ENCODE assay signal across 19 cellular contexts in genomic region chr1:34778381-34778780, GRCh38. TPM values are rescaled to one million over a fixed set of nuclear protein-coding genes. Genes with fewer than 3 reads are reported as not detected.
DNase-seq lines count a peak whose midpoint lies in the region; ATAC-seq, FAIRE-seq and TF ChIP-seq lines count a peak whose summit lies in the region.
"Had no signal": no experiment of that assay in that cellular context is flagged by ENCODE, and none has a peak within 500 bp of the region (broad histone marks: within the 10 kb centered on the region; RNA-seq: fewer than 3 reads in every experiment).

No MANE protein-coding gene starts in this region.

- CTCF ChIA-PET in HEK293T (lab: Yijun Ruan, JAX) (no interaction called here), K562 (lab: Yijun Ruan, JAX; ENCODE audit: low intra/inter-chr PET ratio) (no interaction called here)

- H2AK5ac ChIP-seq in mesendoderm (ENCODE audit: low read length) = no peak overlapping the region

- no peak overlapping the region for H2BK15ac ChIP-seq in mesendoderm (replicated peaks; ENCODE audit: low read depth)

- H3K4me1 ChIP-seq in K562 (replicated peaks in 1 of 2; ENCODE audit: control insufficient read depth in 2 of 2, insufficient read depth in 2 of 2, low read length in 2 of 2) (peaks cover 0 to 11% of the 10 kb centered on the region in 2 experiments; a peak in 1 of 5 replicates), mesendoderm (ENCODE audit: control insufficient read depth, low read depth, low read length) (peaks cover 2% of the 10 kb centered on the region), GM23248 (ENCODE audit: insufficient read depth) (no peaks in the 10 kb centered on the region)
- H3K4me1 ChIP-seq: HAP-1 had no signal

- H2AFZ ChIP-seq in K562 (ENCODE audit: low read depth, low read length) (no peak overlapping the region), GM23248 (no peak overlapping the region)

- no peaks in the 10 kb centered on the region for H3K79me1 ChIP-seq in mesendoderm (ENCODE audit: low read length)

- no peak for FAIRE-seq in K562 (lab: Jason Lieb, UNC)
- FAIRE-seq: G401.6, GM12892, GM19239, H1, HTR-8/SVneo had no signal

- no peak overlapping the region for H4K8ac ChIP-seq in mesendoderm (ENCODE audit: low read depth, low read length)

- peak; percentile 24 for DNase-seq in activated effector memory CD4-positive, alpha-beta T cell treated with anti-CD3 and anti-CD28 coated beads, Interleukin-2, amount 50 U/mL, for 16 hours
- no peak for DNase-seq in activated effector memory CD4-positive, alpha-beta T cell treated with Interleukin-2 at 50 U/mL for 16 hours
- DNase-seq in HEK293T (ENCODE audit: extremely low spot score) (no peak), K562 (ENCODE audit: extremely low read depth in 1 of 4, low spot score in 3 of 4) (no peak), mesendoderm (no peak), NCI-H526 treated with DMSO at 0.1 percent for 48 hours (lab: John Stamatoyannopoulos, UW) (no peak), GM23248 (no peak), CD14-positive monocyte (ENCODE audit: low spot score) (no peak)
- DNase-seq: CD4-positive, CD25-positive, alpha-beta regulatory T cell; DMS79 had no signal

- ATAC-seq in K562 = no peak

- H4K20me1 ChIP-seq in K562 (replicated peaks; ENCODE audit: control insufficient read depth, insufficient read depth, low read length) = 0 out of 2 replicates have a peak, but pooled peaks cover 3% of the 10 kb centered on the region
- H4K20me1 ChIP-seq in GM23248 (ENCODE audit: insufficient read depth) = no peaks in the 10 kb centered on the region

- H3F3A ChIP-seq in GM23248 (ENCODE audit: insufficient read depth) = peaks cover 6% of the 10 kb centered on the region; the same call in 1 of the 2 replicates

- TF ChIP-seq RAD21 in K562 (CRISPR knock-in tag; conservative IDR thresholded peaks at IDR 0.05 in 1 of 2, IDR thresholded peaks at IDR 0.05 in 1 of 2) = no peak

- intact Hi-C loops in K562 (cut with micrococcal nuclease) (no loop called here), CD14-positive monocyte (cut with micrococcal nuclease) (no loop called here)

- no peaks in the 10 kb centered on the region for H3K36me3 Mint-ChIP-seq in CD14-positive monocyte
- H3K36me3 Mint-ChIP-seq: CD4-positive, CD25-positive, alpha-beta regulatory T cell had no signal

- H3K4me2 ChIP-seq in K562 (ENCODE audit: insufficient read depth, low read length) (no peak overlapping the region), mesendoderm (ENCODE audit: low read length) (no peak overlapping the region), GM23248 (ENCODE audit: unreplicated experiment) (no peak overlapping the region)

- no peaks in the 10 kb centered on the region for H3K79me2 ChIP-seq in K562 (ENCODE audit: control insufficient read depth, insufficient read depth, low read length)
- no peaks in the 10 kb centered on the region for H3K79me2 ChIP-seq in mesendoderm (ENCODE audit: control insufficient read depth, insufficient read depth, low read length)
- no peaks in the 10 kb centered on the region for H3K79me2 ChIP-seq in GM23248 (ENCODE audit: insufficient read depth)

- H3K36me3 ChIP-seq in K562 (ENCODE audit: control insufficient read depth, insufficient read depth, low read length) (no peaks in the 10 kb centered on the region), mesendoderm (ENCODE audit: control insufficient read depth, insufficient read depth, low read length) (no peaks in the 10 kb centered on the region), GM23248 (ENCODE audit: low read depth) (no peaks in the 10 kb centered on the region)
- H3K36me3 ChIP-seq: HAP-1 had no signal

- H3K27me3 ChIP-seq in K562 (ENCODE audit: control insufficient read depth in 2 of 2, insufficient read depth in 2 of 2, low read length in 2 of 2) (peaks cover 49 to 68% of the 10 kb centered on the region in 2 experiments), mesendoderm (ENCODE audit: insufficient read depth, low read length, poor library complexity) (no peaks in the 10 kb centered on the region), GM23248 (replicated peaks; ENCODE audit: insufficient read depth) (peaks cover 39% of the 10 kb centered on the region)

- H3K27ac ChIP-seq in K562 (ENCODE audit: extremely low read depth, low read depth, low read length) (no peak overlapping the region), mesendoderm (ENCODE audit: low read depth, low read length) (no peak overlapping the region), GM23248 (no peak overlapping the region)
- H3K27ac ChIP-seq: 22Rv1 had no signal

- no peak overlapping the region for H3K4me3 Mint-ChIP-seq in CD14-positive monocyte
- H3K4me3 Mint-ChIP-seq: CD4-positive, CD25-positive, alpha-beta regulatory T cell had no signal

- no peak overlapping the region for H3K23ac ChIP-seq in mesendoderm (ENCODE audit: low read length)

- TF ChIP-seq EP300 in K562 (IDR thresholded peaks at IDR 0.05; ENCODE audit: low read length) = no peak

- H4K5ac ChIP-seq in mesendoderm (ENCODE audit: low read length) = no peak overlapping the region

- no peak overlapping the region for H3K27ac Mint-ChIP-seq in CD14-positive monocyte
- H3K27ac Mint-ChIP-seq: CD4-positive, CD25-positive, alpha-beta regulatory T cell had no signal

- no TSS peak for BruUV-seq in K562 (replicated peaks; lab: Mats Ljungman, UMichigan)

- peaks cover 0 to 6% (median 1%) of the 10 kb centered on the region in 7 donors for H3K9me3 Mint-ChIP-seq in CD14-positive monocyte
- H3K9me3 Mint-ChIP-seq: CD4-positive, CD25-positive, alpha-beta regulatory T cell had no signal

- no peak overlapping the region for H3K4ac ChIP-seq in mesendoderm (ENCODE audit: low read depth, low read length)

- POLR2A ChIA-PET in HEK293T (lab: Yijun Ruan, JAX) (no interaction called here), K562 (lab: Yijun Ruan, JAX) (no interaction called here)

- H3K4me3 ChIP-seq in K562 (no peak overlapping the region), mesendoderm (ENCODE audit: low read length) (no peak overlapping the region), GM23248 (no peak overlapping the region)
- H3K4me3 ChIP-seq: HAP-1 had no signal

- no peak overlapping the region for H3K9ac ChIP-seq in K562 (ENCODE audit: insufficient read depth in 1 of 2, low read depth in 2 of 2, low read length in 2 of 2)
- no peak overlapping the region for H3K9ac ChIP-seq in mesendoderm (ENCODE audit: low read length)
- H3K9ac ChIP-seq in GM23248 = no peak overlapping the region

- no peak overlapping the region for H2BK5ac ChIP-seq in mesendoderm (ENCODE audit: low read length)

- H2BK120ac ChIP-seq in mesendoderm (ENCODE audit: low read depth, low read length) = no peak overlapping the region

- no peaks in the 10 kb centered on the region for H3K9me1 ChIP-seq in K562 (ENCODE audit: control insufficient read depth, insufficient read depth, low read length)

- H3K27me3 Mint-ChIP-seq in CD14-positive monocyte (ENCODE audit: low read depth in 3 of 3) = peaks cover 36 to 50% (median 41%) of the 10 kb centered on the region in 3 donors

- in situ Hi-C loops in K562 (cut with MboI) = no loop called here
- in situ Hi-C loops in GM23248 (cut with MboI) = no loop called here

- TF ChIP-seq CTCF in K562 (IDR thresholded peaks at IDR 0.05 in 2 of 3, conservative IDR thresholded peaks at IDR 0.05 in 1 of 3; ENCODE audit: insufficient read depth in 2 of 3, low read depth in 1 of 3, low read length in 3 of 3) (no peak), CD14-positive monocyte (IDR thresholded peaks at IDR 0.05) (no peak)

- no peak for TF ChIP-seq POLR2A in K562 (conservative IDR thresholded peaks at IDR 0.05)

- no peak overlapping the region for H3K18ac ChIP-seq in mesendoderm (ENCODE audit: low read length)

- H3K9me3 ChIP-seq in K562 (replicated peaks; ENCODE audit: control insufficient read depth, insufficient read depth, low read depth, low read length) (no peaks in the 10 kb centered on the region), GM23248 (ENCODE audit: low read depth) (no peaks in the 10 kb centered on the region)
- H3K9me3 ChIP-seq: HAP-1 had no signal

- no peaks in the 10 kb centered on the region for H3K4me1 Mint-ChIP-seq in CD14-positive monocyte
- H3K4me1 Mint-ChIP-seq: CD4-positive, CD25-positive, alpha-beta regulatory T cell had no signal

- H3K9me2 ChIP-seq in GM23248 (ENCODE audit: insufficient read depth) = no peaks in the 10 kb centered on the region

- under 1% methylated on average over 6 of the region's 6 CpGs for WGBS in K562 (ENCODE audit: insufficient coverage, low coverage, missing lambda C conversion rate)
- no CpG with 5 or more reads among the region's 6 CpGs for WGBS in mesendoderm (ENCODE audit: extremely low coverage, insufficient coverage, low lambda C conversion rate)
- WGBS in GM23248 (ENCODE audit: low coverage in 1 of 2, low lambda C conversion rate in 2 of 2, missing lambda C conversion rate in 2 of 2), 2 experiments = 55 to 59% methylated on average over 6 of the region's 6 CpGs

- peak overlapping the region; percentile 25 for H3K56ac ChIP-seq in mesendoderm (ENCODE audit: low read length)

RNA-seq across cellular contexts. Expression of gene GJB3, which starts 2.6 kb away (rescaled TPM):
- not detected in 2 replicates for total RNA-seq in K562 (2011; cell fraction: chromatin; rRNA removed; ENCODE audit: low replicate concordance)
- not detected in 2 replicates for total RNA-seq in K562 (2011; cell fraction: nucleolus; rRNA removed)
- total RNA-seq in K562 (2011; cell fraction: nucleoplasm; rRNA removed) = not detected in 2 replicates
- not detected in 2 replicates for total RNA-seq in K562 (2014; rRNA removed)
- total RNA-seq in K562 (2014; rRNA removed; fragmentation: Illumina TruSeq; extraction: Trizol) = not detected in 2 replicates
- total RNA-seq in K562 (2015; rRNA removed; fragmentation: Illumina TruSeq; extraction: Trizol) = not detected in 2 replicates
- not detected in 2 replicates for total RNA-seq in K562 (2021)
- not detected in 2 replicates for polyA plus RNA-seq in K562 (2011; rRNA removed)
- polyA plus RNA-seq in K562 (2011; cell fraction: cytosol; rRNA removed) = not detected in 2 replicates
- polyA plus RNA-seq in K562 (2011; cell fraction: nucleus; rRNA removed) = not detected in 2 replicates
- polyA plus RNA-seq in K562 (2012) = 0.10 TPM in 1 of 2 replicates, not detected in the other
- polyA plus RNA-seq in K562 (2014; fragmentation: Illumina TruSeq; extraction: Trizol) = not detected in 2 replicates
- not detected for polyA plus RNA-seq in K562 (2014; fragmentation: Nextera tagmentation; extraction: Ambion mirVana)
- not detected in 2 replicates for polyA plus RNA-seq in K562 (2014; rRNA removed)
- polyA minus RNA-seq in K562 (2011; rRNA and poly(A)+ RNA removed) = not detected in 2 replicates
- polyA minus RNA-seq in K562 (2011; cell fraction: cytosol; rRNA and poly(A)+ RNA removed) = not detected in 2 replicates
- polyA minus RNA-seq in K562 (2011; cell fraction: nucleus; rRNA and poly(A)+ RNA removed) = not detected in 2 replicates
- 1.1 TPM for polyA plus RNA-seq in mesendoderm (2013, experiment 1 of 2)
- 1.2 TPM for polyA plus RNA-seq in mesendoderm (2013, experiment 2 of 2)
- total RNA-seq in GM23248 (2014; rRNA removed; shearing (Covaris generic)) = 0.43 TPM in 1 of 2 replicates, not detected in the other
- polyA plus RNA-seq in GM23248 (2016; fragmentation: Nextera tagmentation; extraction: Ambion mirVana) = not detected in 2 replicates
- polyA plus RNA-seq in CD14-positive monocyte = not detected
- total RNA-seq: A673; CD4-positive, CD25-positive, alpha-beta regulatory T cell had no signal
- polyA plus RNA-seq: BJ; CD4-positive, CD25-positive, alpha-beta regulatory T cell had no signal

RNA-seq across cellular contexts. Expression of gene GJA4, which starts 14.4 kb away (rescaled TPM):
- total RNA-seq in K562 (2011; cell fraction: chromatin; rRNA removed; ENCODE audit: low replicate concordance) = 0.23 TPM in 1 of 2 replicates, not detected in the other
- 0.39 and 0.50 TPM in 2 replicates for total RNA-seq in K562 (2011; cell fraction: nucleolus; rRNA removed)
- total RNA-seq in K562 (2011; cell fraction: nucleoplasm; rRNA removed) = 0.37 TPM in 1 of 2 replicates, not detected in the other
- total RNA-seq in K562 (2014; rRNA removed) (0.08 TPM in 1 of 2 replicates, not detected in the other), K562 (2014; rRNA removed; fragmentation: Illumina TruSeq; extraction: Trizol) (not detected in 2 replicates), K562 (2015; rRNA removed; fragmentation: Illumina TruSeq; extraction: Trizol) (not detected in 2 replicates), K562 (2021) (0.16 TPM in 1 of 2 replicates, not detected in the other)
- polyA plus RNA-seq in K562 (2011; rRNA removed) (0.05 and 0.24 TPM in 2 replicates), K562 (2014; fragmentation: Illumina TruSeq; extraction: Trizol) (0.10 TPM in 1 of 2 replicates, not detected in the other), K562 (2014; fragmentation: Nextera tagmentation; extraction: Ambion mirVana) (not detected), K562 (2014; rRNA removed) (not detected in 2 replicates), GM23248 (2016; fragmentation: Nextera tagmentation; extraction: Ambion mirVana) (not detected in 2 replicates), CD14-positive monocyte (not detected)
- polyA plus RNA-seq in K562 (2011; cell fraction: cytosol; rRNA removed) = 0.03 and 1.1 TPM in 2 replicates
- 0.07 and 0.82 TPM in 2 replicates for polyA plus RNA-seq in K562 (2011; cell fraction: nucleus; rRNA removed)
- 0.08 and 0.09 TPM in 2 replicates for polyA plus RNA-seq in K562 (2012)
- polyA minus RNA-seq in K562 (2011; rRNA and poly(A)+ RNA removed) = 0.28 TPM in 1 of 2 replicates, not detected in the other
- polyA minus RNA-seq in K562 (2011; cell fraction: cytosol; rRNA and poly(A)+ RNA removed) = 0.57 TPM in 1 of 2 replicates, not detected in the other
- polyA minus RNA-seq in K562 (2011; cell fraction: nucleus; rRNA and poly(A)+ RNA removed) = 0.27 TPM in 1 of 2 replicates, not detected in the other
- 0.81 TPM for polyA plus RNA-seq in mesendoderm (2013, experiment 1 of 2)
- polyA plus RNA-seq in mesendoderm (2013, experiment 2 of 2) = 0.83 TPM
- not detected in 2 replicates for total RNA-seq in GM23248 (2014; rRNA removed; shearing (Covaris generic))
- total RNA-seq: A673; CD4-positive, CD25-positive, alpha-beta regulatory T cell had no signal
- polyA plus RNA-seq: BJ; CD4-positive, CD25-positive, alpha-beta regulatory T cell had no signal

RNA-seq across cellular contexts. Expression of gene GJB4, which starts 18.8 kb away (rescaled TPM):
- not detected in 2 replicates for total RNA-seq in K562 (2011; cell fraction: chromatin; rRNA removed; ENCODE audit: low replicate concordance)
- total RNA-seq in K562 (2011; cell fraction: nucleolus; rRNA removed) = not detected in 2 replicates
- not detected in 2 replicates for total RNA-seq in K562 (2011; cell fraction: nucleoplasm; rRNA removed)
- total RNA-seq in K562 (2014; rRNA removed) (not detected in 2 replicates), K562 (2014; rRNA removed; fragmentation: Illumina TruSeq; extraction: Trizol) (not detected in 2 replicates), K562 (2015; rRNA removed; fragmentation: Illumina TruSeq; extraction: Trizol) (not detected in 2 replicates), K562 (2021) (not detected in 2 replicates)
- polyA plus RNA-seq in K562 (2011; rRNA removed) (0.03 TPM in 1 of 2 replicates, not detected in the other), K562 (2014; fragmentation: Illumina TruSeq; extraction: Trizol) (not detected in 2 replicates), K562 (2014; fragmentation: Nextera tagmentation; extraction: Ambion mirVana) (not detected), K562 (2014; rRNA removed) (not detected in 2 replicates), GM23248 (2016; fragmentation: Nextera tagmentation; extraction: Ambion mirVana) (not detected in 2 replicates), CD14-positive monocyte (not detected)
- not detected in 2 replicates for polyA plus RNA-seq in K562 (2011; cell fraction: cytosol; rRNA removed)
- polyA plus RNA-seq in K562 (2011; cell fraction: nucleus; rRNA removed) = not detected in 2 replicates
- polyA plus RNA-seq in K562 (2012) = 0.03 TPM in 1 of 2 replicates, not detected in the other
- not detected in 2 replicates for polyA minus RNA-seq in K562 (2011; rRNA and poly(A)+ RNA removed)
- polyA minus RNA-seq in K562 (2011; cell fraction: cytosol; rRNA and poly(A)+ RNA removed) = not detected in 2 replicates
- not detected in 2 replicates for polyA minus RNA-seq in K562 (2011; cell fraction: nucleus; rRNA and poly(A)+ RNA removed)
- polyA plus RNA-seq in mesendoderm (2013, experiment 1 of 2) = 0.15 TPM
- 0.15 TPM for polyA plus RNA-seq in mesendoderm (2013, experiment 2 of 2)
- not detected in 2 replicates for total RNA-seq in GM23248 (2014; rRNA removed; shearing (Covaris generic))
- total RNA-seq: A673; CD4-positive, CD25-positive, alpha-beta regulatory T cell had no signal
- polyA plus RNA-seq: BJ; CD4-positive, CD25-positive, alpha-beta regulatory T cell had no signal

RNA-seq across cellular contexts. Expression of gene GJB5, which starts 23.5 kb away (rescaled TPM):
- not detected in 2 replicates for total RNA-seq in K562 (2011; cell fraction: chromatin; rRNA removed; ENCODE audit: low replicate concordance)
- not detected in 2 replicates for total RNA-seq in K562 (2011; cell fraction: nucleolus; rRNA removed)
- not detected in 2 replicates for total RNA-seq in K562 (2011; cell fraction: nucleoplasm; rRNA removed)
- total RNA-seq in K562 (2014; rRNA removed) (not detected in 2 replicates), K562 (2014; rRNA removed; fragmentation: Illumina TruSeq; extraction: Trizol) (not detected in 2 replicates), K562 (2015; rRNA removed; fragmentation: Illumina TruSeq; extraction: Trizol) (not detected in 2 replicates), K562 (2021) (not detected in 2 replicates)
- polyA plus RNA-seq in K562 (2011; rRNA removed) (not detected in 2 replicates), K562 (2014; fragmentation: Illumina TruSeq; extraction: Trizol) (not detected in 2 replicates), K562 (2014; fragmentation: Nextera tagmentation; extraction: Ambion mirVana) (under 1 TPM in 1 of 2 experiments, not detected in 1; 0.04 TPM), K562 (2014; rRNA removed) (not detected in 2 replicates), GM23248 (2016; fragmentation: Nextera tagmentation; extraction: Ambion mirVana) (0.23 and 0.33 TPM in 2 replicates), CD14-positive monocyte (under 1 TPM in 1 of 2 donors, not detected in 1; 0.12 TPM)
- 0.07 TPM in 1 of 2 replicates, not detected in the other for polyA plus RNA-seq in K562 (2011; cell fraction: cytosol; rRNA removed)
- polyA plus RNA-seq in K562 (2011; cell fraction: nucleus; rRNA removed) = not detected in 2 replicates
- polyA plus RNA-seq in K562 (2012) = 0.10 and 0.39 TPM in 2 replicates
- polyA minus RNA-seq in K562 (2011; rRNA and poly(A)+ RNA removed) = not detected in 2 replicates
- polyA minus RNA-seq in K562 (2011; cell fraction: cytosol; rRNA and poly(A)+ RNA removed) = not detected in 2 replicates
- polyA minus RNA-seq in K562 (2011; cell fraction: nucleus; rRNA and poly(A)+ RNA removed) = not detected in 2 replicates
- polyA plus RNA-seq in mesendoderm (2013, experiment 1 of 2) = 0.46 TPM
- 0.49 TPM for polyA plus RNA-seq in mesendoderm (2013, experiment 2 of 2)
- total RNA-seq in GM23248 (2014; rRNA removed; shearing (Covaris generic)) = not detected in 2 replicates
- total RNA-seq: A673; CD4-positive, CD25-positive, alpha-beta regulatory T cell had no signal
- polyA plus RNA-seq: BJ had no signal
